In the genomic region with DNA sequence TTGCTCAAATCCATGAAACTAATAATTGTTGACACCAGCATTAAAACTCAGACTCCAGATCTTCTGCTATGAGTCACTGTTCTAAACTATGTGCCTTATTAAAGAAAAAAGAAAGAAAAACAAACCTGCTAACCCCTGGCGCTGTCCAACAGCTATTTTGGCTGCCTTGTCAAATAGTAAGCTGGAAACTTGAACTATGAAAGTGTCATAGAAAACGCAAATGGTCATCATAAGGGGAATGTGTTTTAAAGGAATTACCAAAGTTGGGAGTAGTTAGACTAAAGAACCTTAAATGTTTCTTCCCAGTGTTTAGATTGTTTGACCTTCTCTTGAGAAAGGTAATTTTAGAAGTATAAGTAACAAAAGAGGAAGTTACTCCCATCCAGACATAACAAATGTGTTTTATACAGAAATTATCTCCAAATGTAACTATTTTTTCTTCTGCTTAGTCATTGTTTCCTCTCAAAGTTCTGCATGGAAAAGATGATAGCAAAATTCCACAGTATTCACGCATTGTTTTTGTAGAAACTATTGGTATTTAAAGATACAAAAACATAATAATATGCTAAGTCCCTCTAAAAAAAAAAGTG, we compare ENCODE assay signal across 11 cellular contexts.
DNase-seq lines count a peak whose midpoint lies in the region; ATAC-seq and TF ChIP-seq lines count a peak whose summit lies in the region.
"Had no signal": no experiment of that assay in that cellular context is flagged by ENCODE, and none has a peak within 500 bp of the region (broad histone marks: within the 10 kb centered on the region; RNA-seq: fewer than 3 reads in every experiment).

No MANE protein-coding gene starts in this region.

- POLR2A ChIA-PET in RWPE1 (lab: Yijun Ruan, JAX; ENCODE audit: low non-redundant PET): no interaction called here

- no peak overlapping the region for H3K27ac Mint-ChIP-seq in effector memory CD8-positive, alpha-beta T cell

- H3K4me3 ChIP-seq in epithelial cell of proximal tubule (ENCODE audit: low read depth, low read length): no peak overlapping the region

- H3K9me3 Mint-ChIP-seq in effector memory CD8-positive, alpha-beta T cell: no peaks in the 10 kb centered on the region

- DNase-seq in GM03348 (ENCODE audit: low spot score): peak; percentile 58
- peak; percentile 33 for DNase-seq in RWPE1 (ENCODE audit: low spot score)
- peak; percentile 20 for DNase-seq in epithelial cell of proximal tubule (ENCODE audit: low read depth)
- peak; percentile 79 for DNase-seq in non-pigmented ciliary epithelial cell (ENCODE audit: low read depth)
- DNase-seq in hippocampal formation (lab: John Stamatoyannopoulos, UW): no peak
- DNase-seq in DMS53 treated with DMSO at 0.1 percent for 48 hours (lab: John Stamatoyannopoulos, UW; ENCODE audit: unreplicated experiment): no peak
- DNase-seq in effector memory CD8-positive, alpha-beta T cell: no peak
- no peak for DNase-seq in stimulated activated naive CD4-positive, alpha-beta T cell treated with Interleukin-2 at 50 U/mL for 16 hours (lab: John Stamatoyannopoulos, UW)
- DNase-seq: activated effector memory CD4-positive, alpha-beta T cell treated with anti-CD3 and anti-CD28 coated beads, Interleukin-2, amount 50 U/mL, for 16 hours; hypothalamus; NCI-H187 had no signal

- no peaks in the 10 kb centered on the region for H3K36me3 Mint-ChIP-seq in effector memory CD8-positive, alpha-beta T cell (ENCODE audit: insufficient read depth)

- no peaks in the 10 kb centered on the region for H3K27me3 Mint-ChIP-seq in effector memory CD8-positive, alpha-beta T cell

- H3K27ac ChIP-seq in RWPE1: no peak overlapping the region

- CTCF ChIA-PET in RWPE1 (lab: Yijun Ruan, JAX): no interaction called here

- H3K4me1 Mint-ChIP-seq in effector memory CD8-positive, alpha-beta T cell (ENCODE audit: low read depth in 2 of 2): no peaks in the 10 kb centered on the region

- H3K4me3 Mint-ChIP-seq in effector memory CD8-positive, alpha-beta T cell: no peak overlapping the region

- no peak for TF ChIP-seq CTCF in RWPE1 (conservative IDR thresholded peaks at IDR 0.05; ENCODE audit: low read depth)
- TF ChIP-seq CTCF in epithelial cell of proximal tubule (conservative IDR thresholded peaks at IDR 0.05; ENCODE audit: low read depth, low read length): no peak

- no peak for ATAC-seq in effector memory CD8-positive, alpha-beta T cell (replicated peaks)

Comparison
In these comparisons a context has a peak if more than half of its experiments do, and no peak if none do; other contexts are left out.
1. DNase-seq: peak in GM03348 (single experiment), RWPE1 (single experiment), epithelial cell of proximal tubule (single experiment) and non-pigmented ciliary epithelial cell (single experiment); none in hippocampal formation (0 of 2), DMS53 treated with DMSO at 0.1 percent for 48 hours (single experiment), effector memory CD8-positive, alpha-beta T cell (0 of 3) and stimulated activated naive CD4-positive, alpha-beta T cell treated with Interleukin-2 at 50 U/mL for 16 hours (single experiment).